In the genomic region with DNA sequence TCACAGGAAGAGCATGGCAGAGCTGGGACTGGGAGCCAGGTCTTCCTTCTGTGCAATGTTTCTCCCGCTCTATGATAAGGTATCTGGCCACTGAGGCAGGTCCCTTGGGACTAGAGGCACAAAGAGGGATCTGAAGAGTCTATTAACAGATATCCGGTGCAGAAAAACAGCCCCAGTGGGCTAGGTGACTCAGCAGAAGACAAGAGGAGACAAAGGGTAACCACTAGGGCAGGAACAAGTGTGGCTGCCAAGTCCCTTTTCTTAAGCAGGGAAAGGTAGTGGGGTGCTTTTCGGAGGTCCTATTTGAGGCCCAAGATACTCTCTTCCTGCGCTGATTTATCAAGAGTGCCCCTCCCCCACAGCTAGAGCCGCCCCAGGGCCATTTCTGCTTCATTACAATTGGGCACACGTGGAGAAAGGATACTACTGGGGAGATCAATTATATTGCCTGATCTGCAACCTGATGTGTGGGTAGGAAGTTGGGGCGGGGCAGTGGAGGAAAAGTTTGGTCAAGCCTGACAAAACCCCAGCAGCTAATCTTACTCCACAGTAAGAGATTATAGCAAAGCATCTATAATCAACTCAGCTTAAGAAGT, we compare ENCODE assay signal across 14 cellular contexts. TPM values are rescaled to one million over a fixed set of nuclear protein-coding genes. Genes with fewer than 3 reads are reported as not detected.
DNase-seq lines count a peak whose midpoint lies in the region; ATAC-seq and TF ChIP-seq lines count a peak whose summit lies in the region.
"Had no signal": no experiment of that assay in that cellular context is flagged by ENCODE, and none has a peak within 500 bp of the region (broad histone marks: within the 10 kb centered on the region; RNA-seq: fewer than 3 reads in every experiment).

A gene with protein sequence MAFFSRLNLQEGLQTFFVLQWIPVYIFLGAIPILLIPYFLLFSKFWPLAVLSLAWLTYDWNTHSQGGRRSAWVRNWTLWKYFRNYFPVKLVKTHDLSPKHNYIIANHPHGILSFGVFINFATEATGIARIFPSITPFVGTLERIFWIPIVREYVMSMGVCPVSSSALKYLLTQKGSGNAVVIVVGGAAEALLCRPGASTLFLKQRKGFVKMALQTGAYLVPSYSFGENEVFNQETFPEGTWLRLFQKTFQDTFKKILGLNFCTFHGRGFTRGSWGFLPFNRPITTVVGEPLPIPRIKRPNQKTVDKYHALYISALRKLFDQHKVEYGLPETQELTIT (plus strand): TSS at position 546 of the 596 bp plus-strand sequence. CDS start 100 bp downstream, outside the sequence.

- no peak within 1 kb of the TSS for H3K27ac ChIP-seq in psoas muscle
- H3K27ac ChIP-seq: spleen, stomach had no signal

- H3K4me3 ChIP-seq in choroid plexus epithelial cell (ENCODE audit: low read depth, low read length), result no peak within 1 kb of the TSS
- no peak within 1 kb of the TSS for H3K4me3 ChIP-seq in psoas muscle
- H3K4me3 ChIP-seq: spleen, stomach had no signal

- peak; percentile 4 for DNase-seq in NCI-H2171 treated with DMSO at 0.1 percent for 48 hours (lab: John Stamatoyannopoulos, UW)
- no peak for DNase-seq in NCI-H2171 (lab: John Stamatoyannopoulos, UW)
- DNase-seq in HT1080 (ENCODE audit: low read depth), result peak; percentile 42
- peak; percentile 9 for DNase-seq in choroid plexus epithelial cell (ENCODE audit: low read depth)
- DNase-seq in psoas muscle, result no peak
- DNase-seq in AML-193 (lab: John Stamatoyannopoulos, UW), result no peak
- DNase-seq: cortex of kidney, hippocampal formation, spleen, stomach, T-helper 17 cell had no signal

- intact Hi-C loops in psoas muscle (cut with DNase I), result no loop called here

- 59 to 71% (median 67%) methylated on average over 7 of the region's 7 CpGs for WGBS in psoas muscle, 3 donors

- ATAC-seq in GM21619 (IDR thresholded peaks at IDR 0.05; ENCODE audit: unreplicated experiment) (peak; percentile 80), psoas muscle (no peak), HG03520 (IDR thresholded peaks at IDR 0.05; ENCODE audit: unreplicated experiment) (no peak)
- ATAC-seq: T-helper 17 cell had no signal

- no peaks in the 10 kb centered on the region for H3K4me1 ChIP-seq in psoas muscle
- H3K4me1 ChIP-seq: spleen, stomach had no signal

- H3K27me3 ChIP-seq in psoas muscle (ENCODE audit: insufficient read depth in 3 of 3, low read length in 2 of 3), result peaks cover 0 to 3% (median 0%) of the 10 kb centered on the region in 3 donors

- TF ChIP-seq CTCF in choroid plexus epithelial cell (conservative IDR thresholded peaks at IDR 0.05; ENCODE audit: low read depth, low read length) (no peak), psoas muscle (IDR thresholded peaks at IDR 0.05) (no peak)

- H3K36me3 ChIP-seq in psoas muscle (ENCODE audit: insufficient read depth in 1 of 2, low read depth in 1 of 2), result no peaks in the 10 kb centered on the region
- H3K36me3 ChIP-seq: spleen, stomach had no signal

- H3K9me3 ChIP-seq in psoas muscle, result peaks cover 2% of the 10 kb centered on the region
- H3K9me3 ChIP-seq: spleen, stomach had no signal

RNA-seq across cellular contexts. Expression of the gene that starts here (rescaled TPM):
- total RNA-seq in HT1080 (2014; rRNA removed; shearing (Covaris generic)), result not detected in 2 replicates
- polyA plus RNA-seq in HT1080 (2015; cell fraction: cytosol; rRNA removed), result not detected in 2 replicates
- polyA plus RNA-seq in HT1080 (2015; cell fraction: nucleus; rRNA removed), result not detected in 2 replicates
- total RNA-seq in psoas muscle, result not detected
- not detected for polyA plus RNA-seq in psoas muscle
- total RNA-seq: mucosa of gallbladder, spleen, stomach, T-helper 17 cell had no signal
- polyA plus RNA-seq: spleen, stomach had no signal

Comparison
In these comparisons a context has a peak if more than half of its experiments do, and no peak if none do; other contexts are left out.
1. DNase-seq: peak in NCI-H2171 treated with DMSO at 0.1 percent for 48 hours (single experiment) and choroid plexus epithelial cell (single experiment); none in NCI-H2171 (single experiment), psoas muscle (0 of 2) and AML-193 (0 of 2).
2. Peak in DNase-seq in HT1080; RNA of the gene not detected or under 1 TPM.